Comparison of ENCODE assay signal across 23 cellular contexts in genomic region chr3:105414841-105415240, GRCh38. TPM values are rescaled to one million over a fixed set of nuclear protein-coding genes. Genes with fewer than 3 reads are reported as not detected.
A peak's percentile ranks its signal among the peaks of the same experiment; 100 is the strongest.
DNase-seq lines count a peak whose midpoint lies in the region; ATAC-seq and TF ChIP-seq lines count a peak whose summit lies in the region.
"Had no signal": no experiment of that assay in that cellular context is flagged by ENCODE, and none has a peak within 500 bp of the region (broad histone marks: within the 10 kb centered on the region; RNA-seq: fewer than 3 reads in every experiment).

No MANE protein-coding gene starts in this region.

- DNase-seq in Ammon's horn (ENCODE audit: low spot score) (peak; percentile 17), fibroblast of lung (ENCODE audit: low read depth in 2 of 2) (peak; percentile 58 to 72), midbrain (lab: John Stamatoyannopoulos, UW) (peak; percentile 34), COR-L47 (lab: John Stamatoyannopoulos, UW) (no peak)
- DNase-seq in stimulated activated naive CD8-positive, alpha-beta T cell treated with anti-CD3 and anti-CD28 coated beads, Interleukin-15, amount 100 ng/mL, for 72 hours: no peak
- no peak for DNase-seq in activated CD4-positive, alpha-beta T cell treated with anti-CD3 and anti-CD28 coated beads, Interleukin-2, amount 50 U/mL, for 48 hours
- DNase-seq: activated effector memory CD4-positive, alpha-beta T cell treated with anti-CD3 and anti-CD28 coated beads, Interleukin-2, amount 50 U/mL, for 16 hours; adrenal gland; effector memory CD8-positive, alpha-beta T cell; hippocampal formation; NCI-H774; PC-3; stimulated activated CD4-positive, alpha-beta T cell treated with anti-CD3 and anti-CD28 coated beads, Interleukin-12 subunit alpha, Interleukin-12 subunit beta, amount 100 ng/mL, for 4 hours; T-helper 9 cell had no signal

- H4K20me1 ChIP-seq in fibroblast of lung (ENCODE audit: control insufficient read depth, extremely low read depth, insufficient read depth, low read length): no peaks in the 10 kb centered on the region

- no peak for TF ChIP-seq CTCF in fibroblast of lung (conservative IDR thresholded peaks at IDR 0.05 in 1 of 2, IDR thresholded peaks at IDR 0.05 in 1 of 2; ENCODE audit: low read depth in 1 of 2, low read length in 2 of 2)

- no peaks in the 10 kb centered on the region for H3K27me3 Mint-ChIP-seq in stimulated activated naive CD8-positive, alpha-beta T cell treated with anti-CD3 and anti-CD28 coated beads, Interleukin-15, amount 100 ng/mL, for 72 hours
- H3K27me3 Mint-ChIP-seq: effector memory CD8-positive, alpha-beta T cell; memory B cell had no signal

- H3K4me1 Mint-ChIP-seq in stimulated activated naive CD8-positive, alpha-beta T cell treated with anti-CD3 and anti-CD28 coated beads, Interleukin-15, amount 100 ng/mL, for 72 hours: no peaks in the 10 kb centered on the region
- H3K4me1 Mint-ChIP-seq: neural crest cell had no signal

- no peaks in the 10 kb centered on the region for H3K9me3 Mint-ChIP-seq in stimulated activated naive CD8-positive, alpha-beta T cell treated with anti-CD3 and anti-CD28 coated beads, Interleukin-15, amount 100 ng/mL, for 72 hours
- H3K9me3 Mint-ChIP-seq: effector memory CD8-positive, alpha-beta T cell; neural crest cell had no signal

- H3K4me1 ChIP-seq in fibroblast of lung (ENCODE audit: control insufficient read depth, extremely low read depth, insufficient read depth, low read length): peaks cover 4% of the 10 kb centered on the region
- H3K4me1 ChIP-seq: adrenal gland, SJSA1, suprapubic skin had no signal

- H3K27me3 ChIP-seq in fibroblast of lung (ENCODE audit: control insufficient read depth, insufficient read depth, low read length): no peaks in the 10 kb centered on the region
- H3K27me3 ChIP-seq: adrenal gland; BLaER1 treated with 17β-estradiol and CSF1 and Interleukin-3, amounts not matched to agents 10 nM and 100 nM; SJSA1; suprapubic skin had no signal

- no peak overlapping the region for H3K27ac Mint-ChIP-seq in stimulated activated naive CD8-positive, alpha-beta T cell treated with anti-CD3 and anti-CD28 coated beads, Interleukin-15, amount 100 ng/mL, for 72 hours
- H3K27ac Mint-ChIP-seq: effector memory CD8-positive, alpha-beta T cell; memory B cell had no signal

- no peaks in the 10 kb centered on the region for H3K9me3 ChIP-seq in fibroblast of lung (ENCODE audit: control insufficient read depth, insufficient read depth, low read depth, low read length)
- H3K9me3 ChIP-seq: A549; adrenal gland; BLaER1 treated with 17β-estradiol and CSF1 and Interleukin-3, amounts not matched to agents 10 nM and 100 nM; SJSA1; suprapubic skin had no signal

- no peak overlapping the region for H3K4me2 ChIP-seq in fibroblast of lung (ENCODE audit: extremely low read depth, insufficient read depth, low read length)
- H3K4me2 ChIP-seq: BLaER1 treated with 17β-estradiol and CSF1 and Interleukin-3, amounts not matched to agents 10 nM and 100 nM had no signal

- ATAC-seq in SK-N-SH treated with all-trans-retinoic acid at 6 μM for 48 hours (peak; percentile 22; the same call in 1 of the 3 replicates), GM19351 (IDR thresholded peaks at IDR 0.05; ENCODE audit: unreplicated experiment) (no peak)
- ATAC-seq in stimulated activated naive CD8-positive, alpha-beta T cell treated with anti-CD3 and anti-CD28 coated beads, Interleukin-15, amount 100 ng/mL, for 72 hours: no peak
- ATAC-seq: A549; effector memory CD8-positive, alpha-beta T cell; HepG2; PC-3 had no signal

- H3K4me3 Mint-ChIP-seq in stimulated activated naive CD8-positive, alpha-beta T cell treated with anti-CD3 and anti-CD28 coated beads, Interleukin-15, amount 100 ng/mL, for 72 hours: no peak overlapping the region
- H3K4me3 Mint-ChIP-seq: effector memory CD8-positive, alpha-beta T cell; memory B cell; neural crest cell had no signal

- H2AFZ ChIP-seq in fibroblast of lung (ENCODE audit: low read length): no peak overlapping the region

- H3K9ac ChIP-seq in fibroblast of lung (ENCODE audit: insufficient read depth, low read length): no peak overlapping the region
- H3K9ac ChIP-seq: BLaER1 treated with 17β-estradiol and CSF1 and Interleukin-3, amounts not matched to agents 10 nM and 100 nM had no signal

- peaks cover 25% of the 10 kb centered on the region for H3K79me2 ChIP-seq in fibroblast of lung (ENCODE audit: control insufficient read depth, insufficient read depth, low read length)

- no peak overlapping the region for H3K4me3 ChIP-seq in fibroblast of lung (replicated peaks in 1 of 4; ENCODE audit: control extremely low read depth in 1 of 4, insufficient read depth in 1 of 4, low read depth in 3 of 4, low read length in 4 of 4)
- H3K4me3 ChIP-seq: A549; adrenal gland; BLaER1 treated with 17β-estradiol and CSF1 and Interleukin-3, amounts not matched to agents 10 nM and 100 nM; SJSA1; suprapubic skin had no signal

- no peaks in the 10 kb centered on the region for H3K36me3 ChIP-seq in fibroblast of lung (ENCODE audit: control insufficient read depth, insufficient read depth, low read length)
- H3K36me3 ChIP-seq: adrenal gland; BLaER1 treated with 17β-estradiol and CSF1 and Interleukin-3, amounts not matched to agents 10 nM and 100 nM; SJSA1; suprapubic skin had no signal

- no peak overlapping the region for H3K27ac ChIP-seq in fibroblast of lung (ENCODE audit: insufficient read depth, low read length)
- H3K27ac ChIP-seq: adrenal gland; BLaER1 treated with 17β-estradiol and CSF1 and Interleukin-3, amounts not matched to agents 10 nM and 100 nM; SJSA1; suprapubic skin had no signal

TF ChIP-seq in SK-N-SH treated with all-trans-retinoic acid at 6 μM for 48 hours, 23 proteins besides CTCF, POLR2A, EP300 and RAD21:
- TF ChIP-seq ZC3H10 (CRISPR knock-in tag; IDR thresholded peaks at IDR 0.05): no peak
- TF ChIP-seq TCF4 (CRISPR knock-in tag; IDR thresholded peaks at IDR 0.05; ENCODE audit: borderline replicate concordance): peak; percentile 53; the same call in 1 of the 2 replicates
- TF ChIP-seq CREB5 (CRISPR knock-in tag; IDR thresholded peaks at IDR 0.05; ENCODE audit: low read depth): no peak
- no peak for TF ChIP-seq CSRNP3 (CRISPR knock-in tag; IDR thresholded peaks at IDR 0.05)
- TF ChIP-seq ZNF8 (CRISPR knock-in tag; IDR thresholded peaks at IDR 0.05): no peak
- TF ChIP-seq, protein P1, sequence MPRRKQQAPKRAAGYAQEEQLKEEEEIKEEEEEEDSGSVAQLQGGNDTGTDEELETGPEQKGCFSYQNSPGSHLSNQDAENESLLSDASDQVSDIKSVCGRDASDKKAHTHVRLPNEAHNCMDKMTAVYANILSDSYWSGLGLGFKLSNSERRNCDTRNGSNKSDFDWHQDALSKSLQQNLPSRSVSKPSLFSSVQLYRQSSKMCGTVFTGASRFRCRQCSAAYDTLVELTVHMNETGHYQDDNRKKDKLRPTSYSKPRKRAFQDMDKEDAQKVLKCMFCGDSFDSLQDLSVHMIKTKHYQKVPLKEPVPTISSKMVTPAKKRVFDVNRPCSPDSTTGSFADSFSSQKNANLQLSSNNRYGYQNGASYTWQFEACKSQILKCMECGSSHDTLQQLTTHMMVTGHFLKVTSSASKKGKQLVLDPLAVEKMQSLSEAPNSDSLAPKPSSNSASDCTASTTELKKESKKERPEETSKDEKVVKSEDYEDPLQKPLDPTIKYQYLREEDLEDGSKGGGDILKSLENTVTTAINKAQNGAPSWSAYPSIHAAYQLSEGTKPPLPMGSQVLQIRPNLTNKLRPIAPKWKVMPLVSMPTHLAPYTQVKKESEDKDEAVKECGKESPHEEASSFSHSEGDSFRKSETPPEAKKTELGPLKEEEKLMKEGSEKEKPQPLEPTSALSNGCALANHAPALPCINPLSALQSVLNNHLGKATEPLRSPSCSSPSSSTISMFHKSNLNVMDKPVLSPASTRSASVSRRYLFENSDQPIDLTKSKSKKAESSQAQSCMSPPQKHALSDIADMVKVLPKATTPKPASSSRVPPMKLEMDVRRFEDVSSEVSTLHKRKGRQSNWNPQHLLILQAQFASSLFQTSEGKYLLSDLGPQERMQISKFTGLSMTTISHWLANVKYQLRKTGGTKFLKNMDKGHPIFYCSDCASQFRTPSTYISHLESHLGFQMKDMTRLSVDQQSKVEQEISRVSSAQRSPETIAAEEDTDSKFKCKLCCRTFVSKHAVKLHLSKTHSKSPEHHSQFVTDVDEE (CRISPR knock-in tag; IDR thresholded peaks at IDR 0.05): peak; percentile 22; the same call in 1 of the 2 replicates
- TF ChIP-seq OSR1 (CRISPR knock-in tag; IDR thresholded peaks at IDR 0.05): no peak
- no peak for TF ChIP-seq ISL1 (CRISPR knock-in tag; IDR thresholded peaks at IDR 0.05)

RNA-seq across cellular contexts. Expression of gene ALCAM, which starts 48.1 kb away (rescaled TPM):
- 75.2 and 168 TPM in 2 replicates for total RNA-seq in fibroblast of lung
- 158 and 188 TPM in 2 replicates for polyA plus RNA-seq in fibroblast of lung
- polyA plus RNA-seq in fibroblast of lung (2012): 94.7 and 100.0 TPM in 2 replicates
- polyA minus RNA-seq in fibroblast of lung (ENCODE audit: low replicate concordance): 7.6 and 13.1 TPM in 2 replicates

Comparison
In these comparisons a context has a peak if more than half of its experiments do, and no peak if none do; other contexts are left out.
1. DNase-seq: peak in Ammon's horn (single experiment), fibroblast of lung (2 of 2) and midbrain (single experiment); none in stimulated activated naive CD8-positive, alpha-beta T cell treated with anti-CD3 and anti-CD28 coated beads, Interleukin-15, amount 100 ng/mL, for 72 hours (0 of 2), COR-L47 (single experiment) and activated CD4-positive, alpha-beta T cell treated with anti-CD3 and anti-CD28 coated beads, Interleukin-2, amount 50 U/mL, for 48 hours (0 of 2).